ENCODE assay signal across 1 cellular context in genomic region chr20:13644010-13644409, GRCh38.
TF ChIP-seq lines count a peak whose summit lies in the region.

No MANE protein-coding gene starts in this region.

TF ChIP-seq in SK-N-SH treated with all-trans-retinoic acid at 6 μM for 48 hours, 23 proteins besides CTCF, POLR2A, EP300 and RAD21 (continued from another document):
- TF ChIP-seq POU6F1 (CRISPR knock-in tag; IDR thresholded peaks at IDR 0.05; ENCODE audit: borderline replicate concordance, low read depth) (no peak), CSRNP3 (CRISPR knock-in tag; IDR thresholded peaks at IDR 0.05) (no peak), BACH2 (CRISPR knock-in tag; IDR thresholded peaks at IDR 0.05; ENCODE audit: borderline replicate concordance) (no peak), ESRRG (CRISPR knock-in tag; IDR thresholded peaks at IDR 0.05) (no peak), CREB5 (CRISPR knock-in tag; IDR thresholded peaks at IDR 0.05; ENCODE audit: low read depth) (no peak), GLIS3 (CRISPR knock-in tag; IDR thresholded peaks at IDR 0.05) (no peak), ARNTL (CRISPR knock-in tag; IDR thresholded peaks at IDR 0.05; ENCODE audit: borderline replicate concordance, low read depth) (no peak), CSDC2 (CRISPR knock-in tag; IDR thresholded peaks at IDR 0.05) (no peak)
TF ChIP-seq in SK-N-SH treated with all-trans-retinoic acid at 6 μM for 48 hours: peak in this region for 0.
